Comparison of ENCODE assay signal across 11 cellular contexts in the genomic region with DNA sequence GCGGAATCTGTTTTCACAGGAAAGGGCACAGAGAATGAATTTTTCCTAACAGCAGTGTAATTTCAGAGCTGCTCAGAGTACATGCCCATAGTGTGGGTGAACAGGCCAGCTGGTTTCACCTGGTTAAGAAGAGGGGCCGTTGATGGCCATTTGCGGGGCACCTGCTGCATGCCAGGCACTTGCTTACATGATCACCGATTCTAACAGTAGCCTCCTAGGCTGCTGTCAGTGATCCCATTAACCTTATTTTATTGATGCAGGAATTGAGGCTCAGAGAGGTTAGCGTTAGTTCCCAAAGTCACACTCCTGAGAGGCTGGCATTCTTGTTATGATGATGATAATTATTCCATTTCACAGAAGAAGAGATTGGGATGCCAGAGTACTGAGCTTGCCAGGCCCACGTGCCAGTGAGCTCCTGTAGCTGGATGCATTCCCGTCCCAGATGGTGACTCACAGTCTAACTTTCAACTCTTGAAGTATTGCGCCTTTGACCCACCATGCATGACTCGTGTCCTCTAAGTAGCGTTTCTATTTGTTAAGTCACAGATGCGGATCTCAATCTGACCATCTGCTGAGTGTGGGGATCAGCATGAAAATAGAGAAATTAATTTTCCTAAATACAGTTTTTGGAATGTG.
DNase-seq lines count a peak whose midpoint lies in the region; ATAC-seq, FAIRE-seq and TF ChIP-seq lines count a peak whose summit lies in the region.
"Had no signal": no experiment of that assay in that cellular context is flagged by ENCODE, and none has a peak within 500 bp of the region (broad histone marks: within the 10 kb centered on the region; RNA-seq: fewer than 3 reads in every experiment).

No MANE protein-coding gene starts in this region.

- H3K27me3 Mint-ChIP-seq in nephron (ENCODE audit: low read depth): peaks cover 6% of the 10 kb centered on the region
- H3K27me3 Mint-ChIP-seq: activated B cell treated with CpG ODN at 0.5 μM for 24 hours had no signal

- no peaks in the 10 kb centered on the region for H3K36me3 Mint-ChIP-seq in nephron (ENCODE audit: low read depth)

- no peaks in the 10 kb centered on the region for H3K9me1 ChIP-seq in endothelial cell of umbilical vein (replicated peaks; ENCODE audit: control insufficient read depth, extremely low read depth, insufficient read depth, low read length)

- no peak for TF ChIP-seq POLR2A in endothelial cell of umbilical vein (IDR thresholded peaks at IDR 0.05; ENCODE audit: low read depth, low read length)

- H3K9me3 ChIP-seq in BLaER1: peaks cover 3% of the 10 kb centered on the region; the same call in 1 of the 2 replicates
- H3K9me3 ChIP-seq in endothelial cell of umbilical vein (replicated peaks; ENCODE audit: control insufficient read depth, insufficient read depth, low read length): no peaks in the 10 kb centered on the region
- H3K9me3 ChIP-seq: tibial nerve had no signal

- H4K20me1 ChIP-seq in BLaER1: no peaks in the 10 kb centered on the region
- no peaks in the 10 kb centered on the region for H4K20me1 ChIP-seq in endothelial cell of umbilical vein (replicated peaks; ENCODE audit: control insufficient read depth, extremely low read depth, insufficient read depth, low read length)

- BruUV-seq in endothelial cell of umbilical vein (replicated peaks; lab: Mats Ljungman, UMichigan): no TSS peak

- H3K9me3 Mint-ChIP-seq in nephron: no peaks in the 10 kb centered on the region
- H3K9me3 Mint-ChIP-seq: activated B cell treated with CpG ODN at 0.5 μM for 24 hours had no signal

- H3K9ac ChIP-seq in BLaER1 (0 out of 2 replicates have a peak overlapping the region, but pooled peaks have one; percentile 3), endothelial cell of umbilical vein (replicated peaks; ENCODE audit: extremely low read depth, insufficient read depth, low read length) (no peak overlapping the region)

- POLR2A ChIA-PET in endothelial cell of umbilical vein (lab: Charles Lee): no interaction called here

- CTCF ChIA-PET in endothelial cell of umbilical vein (lab: Charles Lee): interaction anchor here (2.5 kb wide), 1 partner anchor 22 kb away, joined by 5 read pairs; no protein-coding TSS in a partner anchor

- TF ChIP-seq CTCF in endothelial cell of umbilical vein (IDR thresholded peaks at IDR 0.05; ENCODE audit: extremely low read depth in 1 of 2, insufficient read depth in 1 of 2, low read depth in 1 of 2, low read length in 2 of 2) (no peak), nephron (IDR thresholded peaks at IDR 0.05; ENCODE audit: unreplicated experiment in 3 of 3) (no peak)

- H3K27ac Mint-ChIP-seq in nephron: peak overlapping the region; percentile 5 to 62 (median 40)
- H3K27ac Mint-ChIP-seq: activated B cell treated with CpG ODN at 0.5 μM for 24 hours had no signal

- peaks cover 37% of the 10 kb centered on the region for H3K4me1 Mint-ChIP-seq in nephron
- H3K4me1 Mint-ChIP-seq: activated B cell treated with CpG ODN at 0.5 μM for 24 hours had no signal

- H3K4me1 ChIP-seq in BLaER1: peaks cover 67% of the 10 kb centered on the region
- H3K4me1 ChIP-seq in endothelial cell of umbilical vein (ENCODE audit: control insufficient read depth, extremely low read depth, insufficient read depth, low read length): no peaks in the 10 kb centered on the region

- intact Hi-C loops in endothelial cell of umbilical vein (cut with micrococcal nuclease): no loop called here

- dilution Hi-C loops in endothelial cell of umbilical vein (cut with MboI; ENCODE audit: extremely low pct_ligation_motif_present, low sequenced_read_pairs): no loop called here

- no peak for FAIRE-seq in endothelial cell of umbilical vein (lab: Jason Lieb, UNC)

- no peaks in the 10 kb centered on the region for H3K27me3 ChIP-seq in BLaER1
- H3K27me3 ChIP-seq in endothelial cell of umbilical vein (ENCODE audit: control insufficient read depth in 2 of 2, insufficient read depth in 2 of 2, low read length in 2 of 2): no peaks in the 10 kb centered on the region
- H3K27me3 ChIP-seq: tibial nerve had no signal

- H3K4me2 ChIP-seq in BLaER1 (peak overlapping the region; percentile 75), endothelial cell of umbilical vein (ENCODE audit: insufficient read depth, low read length) (no peak overlapping the region)

- DNase-seq in NCI-H226: peak; percentile 81
- peak; percentile 30 for DNase-seq in endothelial cell of umbilical vein (ENCODE audit: low read depth, low spot score)
- no peak for DNase-seq in iPS-NIHi7 (ENCODE audit: extremely low spot score)
- DNase-seq in iPS-NIHi11 (ENCODE audit: low spot score): no peak
- DNase-seq: activated B cell treated with CpG ODN at 0.5 μM for 24 hours, NCI-H1105 treated with DMSO at 0.1 percent for 48 hours had no signal

- no peaks in the 10 kb centered on the region for H3K79me2 ChIP-seq in endothelial cell of umbilical vein (ENCODE audit: control insufficient read depth, insufficient read depth, low read length)

- no peak overlapping the region for H2AFZ ChIP-seq in endothelial cell of umbilical vein (ENCODE audit: low read depth, low read length)

- H3K36me3 ChIP-seq in BLaER1 (no peaks in the 10 kb centered on the region), endothelial cell of umbilical vein (ENCODE audit: control insufficient read depth in 2 of 2, extremely low read depth in 1 of 2, insufficient read depth in 2 of 2, low read length in 2 of 2) (no peaks in the 10 kb centered on the region)
- H3K36me3 ChIP-seq: tibial nerve had no signal

- ATAC-seq in HG03378 (IDR thresholded peaks at IDR 0.05; ENCODE audit: unreplicated experiment) (no peak), GM21528 (IDR thresholded peaks at IDR 0.05; ENCODE audit: low FRiP score, unreplicated experiment) (no peak)

- peak overlapping the region; percentile 72 for H3K27ac ChIP-seq in BLaER1
- no peak overlapping the region for H3K27ac ChIP-seq in endothelial cell of umbilical vein (ENCODE audit: insufficient read depth, low read depth, low read length)
- H3K27ac ChIP-seq: tibial nerve had no signal

- no peak overlapping the region for H3K4me3 Mint-ChIP-seq in nephron
- H3K4me3 Mint-ChIP-seq: activated B cell treated with CpG ODN at 0.5 μM for 24 hours had no signal

- no peak overlapping the region for H3K4me3 ChIP-seq in BLaER1
- H3K4me3 ChIP-seq in endothelial cell of umbilical vein (replicated peaks in 1 of 3; ENCODE audit: insufficient read depth in 1 of 3, low read depth in 1 of 3, low read length in 3 of 3): no peak overlapping the region
- H3K4me3 ChIP-seq: tibial nerve had no signal

TF ChIP-seq in endothelial cell of umbilical vein, 7 proteins besides CTCF, POLR2A, EP300 and RAD21:
- TF ChIP-seq MYC (IDR thresholded peaks at IDR 0.05; ENCODE audit: low read depth, low read length): no peak
- TF ChIP-seq JUN (IDR thresholded peaks at IDR 0.05; ENCODE audit: borderline replicate concordance, insufficient read depth, insufficient read length, low read depth): peak; percentile 15
- TF ChIP-seq EZH2 (IDR thresholded peaks at IDR 0.05; ENCODE audit: borderline replicate concordance, low read depth, low read length, severe bottlenecking): no peak
- peak; percentile 23 for TF ChIP-seq GATA2 (IDR thresholded peaks at IDR 0.05; ENCODE audit: insufficient read depth, insufficient read length, low read depth, low read length)
- TF ChIP-seq FOS (IDR thresholded peaks at IDR 0.05; ENCODE audit: borderline replicate concordance, insufficient read depth, low read length): peak; percentile 33
- TF ChIP-seq POLR2AphosphoS5 (IDR thresholded peaks at IDR 0.05; ENCODE audit: insufficient read depth, low read depth, low read length): no peak
- TF ChIP-seq, protein P1, sequence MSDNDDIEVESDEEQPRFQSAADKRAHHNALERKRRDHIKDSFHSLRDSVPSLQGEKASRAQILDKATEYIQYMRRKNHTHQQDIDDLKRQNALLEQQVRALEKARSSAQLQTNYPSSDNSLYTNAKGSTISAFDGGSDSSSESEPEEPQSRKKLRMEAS (IDR thresholded peaks at IDR 0.05; ENCODE audit: insufficient read depth, insufficient read length): no peak

Comparison
In these comparisons a context has a peak if more than half of its experiments do, and no peak if none do; other contexts are left out.
1. DNase-seq: peak in NCI-H226 (single experiment) and endothelial cell of umbilical vein (single experiment); none in iPS-NIHi7 (single experiment) and iPS-NIHi11 (single experiment).